In genomic region chr3:149989307-149989706, GRCh38 we compare ENCODE assay signal across 9 cellular contexts.
"Had no signal": no experiment of that assay in that cellular context is flagged by ENCODE, and none has a peak within 500 bp of the region (broad histone marks: within the 10 kb centered on the region; RNA-seq: fewer than 3 reads in every experiment).

No MANE protein-coding gene starts in this region.

- H3K9me3 ChIP-seq: HAP-1 had no signal

- H3K27ac ChIP-seq: HL-60 had no signal

- DNase-seq: GOT3, H7, HFFc6, KBM-7 had no signal

- ATAC-seq: HCT116, HepG2 had no signal

- H3K4me3 Mint-ChIP-seq: HFFc6, IgD-negative memory B cell had no signal

- H3K36me3 ChIP-seq: HAP-1 had no signal

- H3K4me1 ChIP-seq: HAP-1 had no signal

- H3K4me3 ChIP-seq: HAP-1 had no signal

- H3K36me3 Mint-ChIP-seq: IgD-negative memory B cell had no signal

- H3K27ac Mint-ChIP-seq: HFFc6 had no signal

- H3K4me1 Mint-ChIP-seq: IgD-negative memory B cell had no signal
